In genomic region chr6:130313206-130313605, GRCh38 we compare ENCODE assay signal across 26 cellular contexts. TPM values are rescaled to one million over a fixed set of nuclear protein-coding genes. Genes with fewer than 3 reads are reported as not detected.
A peak's percentile ranks its signal among the peaks of the same experiment; 100 is the strongest.
DNase-seq lines count a peak whose midpoint lies in the region; ATAC-seq, FAIRE-seq and TF ChIP-seq lines count a peak whose summit lies in the region.
"Had no signal": no experiment of that assay in that cellular context is flagged by ENCODE, and none has a peak within 500 bp of the region (broad histone marks: within the 10 kb centered on the region; RNA-seq: fewer than 3 reads in every experiment).

No MANE protein-coding gene starts in this region.

- H3K27me3 ChIP-seq in HepG2 (ENCODE audit: control insufficient read depth in 1 of 2, insufficient read depth in 2 of 2, low read length in 2 of 2): no peaks in the 10 kb centered on the region
- H3K27me3 ChIP-seq in right lobe of liver: no peaks in the 10 kb centered on the region
- no peaks in the 10 kb centered on the region for H3K27me3 ChIP-seq in right atrium auricular region
- H3K27me3 ChIP-seq: breast epithelium, pancreas, sigmoid colon, upper lobe of left lung had no signal

- ATAC-seq in HepG2 (peak; percentile 77), right lobe of liver (no peak)
- ATAC-seq: activated CD8-positive, alpha-beta T cell treated with anti-CD3 and anti-CD28 coated beads, Interleukin-2, amount 10 ng/mL, durations not matched to agents 7 days and 5 days; GM12878; natural killer cell treated with Interleukin-12 subunit alpha and Interleukin-12 subunit beta and Interleukin-15 and Interleukin-18, amount 100 ng/mL, for 72 hours; pancreas; Right ventricle myocardium inferior had no signal

- TF ChIP-seq POLR2A in HepG2 (IDR thresholded peaks at IDR 0.05; ENCODE audit: insufficient read depth in 1 of 2, low read depth in 2 of 2, low read length in 2 of 2) (no peak), right lobe of liver (IDR thresholded peaks at IDR 0.05) (no peak)

- no peak for FAIRE-seq in HepG2 (lab: Jason Lieb, UNC)
- FAIRE-seq: endothelial cell of umbilical vein, GM12878, pancreas had no signal

- H3K4me3 ChIP-seq in HepG2 (replicated peaks in 1 of 3; ENCODE audit: insufficient read depth in 1 of 3, low read depth in 2 of 3, low read length in 3 of 3): no peak overlapping the region
- no peak overlapping the region for H3K4me3 ChIP-seq in right lobe of liver
- no peak overlapping the region for H3K4me3 ChIP-seq in OCI-LY7 (ENCODE audit: low read depth, low read length, poor library complexity, severe bottlenecking)
- H3K4me3 ChIP-seq in fibroblast of villous mesenchyme (ENCODE audit: low read depth, low read length): no peak overlapping the region
- H3K4me3 ChIP-seq in right atrium auricular region: no peak overlapping the region
- H3K4me3 ChIP-seq: breast epithelium, GM12878, pancreas, sigmoid colon, upper lobe of left lung had no signal

- no peak for DNase-seq in HepG2 (ENCODE audit: low spot score)
- DNase-seq in right lobe of liver: no peak
- no peak for DNase-seq in OCI-LY7 (ENCODE audit: low spot score)
- no peak for DNase-seq in fibroblast of villous mesenchyme (ENCODE audit: low read depth)
- DNase-seq in stimulated activated naive CD4-positive, alpha-beta T cell (lab: John Stamatoyannopoulos, UW): no peak
- no peak for DNase-seq in right atrium auricular region (ENCODE audit: low spot score)
- DNase-seq in DMS153 (lab: John Stamatoyannopoulos, UW): no peak
- no peak for DNase-seq in NOMO-1 (lab: John Stamatoyannopoulos, UW; ENCODE audit: unreplicated experiment in 2 of 2)
- DNase-seq: activated CD4-positive, alpha-beta T cell treated with anti-CD3 and anti-CD28 coated beads for 1 hour; activated CD8-positive, alpha-beta T cell treated with anti-CD3 and anti-CD28 coated beads, Interleukin-2, amount 10 ng/mL, durations not matched to agents 7 days and 5 days; activated naive CD4-positive, alpha-beta T cell; activated T-cell treated with anti-CD3 and anti-CD28 coated beads, Interleukin-2, amount 50 U/mL, for 1 hour; CD4-positive, alpha-beta T cell; DMS53; GF-D8; NCI-H2107; NCI-H524; pancreas; sigmoid colon; stimulated activated CD8-positive, alpha-beta memory T cell treated with anti-CD3 and anti-CD28 coated beads, Interleukin-4, amount 100 ng/mL, for 48 hours; upper lobe of left lung had no signal

- H3K9ac ChIP-seq in HepG2 (ENCODE audit: insufficient read depth, low read depth, low read length): no peak overlapping the region

- TF ChIP-seq RAD21 in HepG2 (CRISPR knock-in tag; IDR thresholded peaks at IDR 0.05): no peak

- H3K4me1 ChIP-seq in HepG2 (ENCODE audit: insufficient read depth, low read length): no peaks in the 10 kb centered on the region
- H3K4me1 ChIP-seq in right lobe of liver: peaks cover 0 to 2% (median 0%) of the 10 kb centered on the region in 4 donors
- H3K4me1 ChIP-seq in OCI-LY7 (ENCODE audit: insufficient read depth, low read length, poor library complexity, severe bottlenecking): no peaks in the 10 kb centered on the region
- H3K4me1 ChIP-seq in right atrium auricular region: no peaks in the 10 kb centered on the region
- H3K4me1 ChIP-seq: breast epithelium, pancreas, sigmoid colon, upper lobe of left lung had no signal

- POLR2A ChIA-PET in HepG2 (lab: Yijun Ruan, JAX) (no interaction called here), OCI-LY7 (lab: Charles Lee) (no interaction called here)

- H3K4me2 ChIP-seq in HepG2 (ENCODE audit: low read depth, low read length) (no peak overlapping the region), OCI-LY7 (ENCODE audit: low read length) (no peak overlapping the region)

- H4K20me1 ChIP-seq in HepG2 (ENCODE audit: insufficient read depth, low read length): no peaks in the 10 kb centered on the region
- no peaks in the 10 kb centered on the region for H4K20me1 ChIP-seq in OCI-LY7 (ENCODE audit: insufficient read depth, low read length)

- H3K27ac ChIP-seq in HepG2 (ENCODE audit: extremely low read length, insufficient read depth, low read length): no peak overlapping the region
- no peak overlapping the region for H3K27ac ChIP-seq in right lobe of liver
- no peak overlapping the region for H3K27ac ChIP-seq in OCI-LY7 (ENCODE audit: low read depth, low read length, poor library complexity, severe bottlenecking)
- H3K27ac ChIP-seq in right atrium auricular region: no peak overlapping the region
- H3K27ac ChIP-seq: breast epithelium, pancreas, sigmoid colon, upper lobe of left lung had no signal

- H3K79me2 ChIP-seq in HepG2 (ENCODE audit: insufficient read depth, low read length) (no peaks in the 10 kb centered on the region), OCI-LY7 (ENCODE audit: insufficient read depth, low read depth, low read length) (no peaks in the 10 kb centered on the region)

- no TSS peak for BruUV-seq in HepG2 (replicated peaks; lab: Mats Ljungman, UMichigan)
- no TSS peak for BruUV-seq in OCI-LY7 (replicated peaks; lab: Mats Ljungman, UMichigan)

- H3K36me3 ChIP-seq in HepG2 (replicated peaks in 1 of 2; ENCODE audit: control insufficient read depth in 1 of 2, insufficient read depth in 2 of 2, low read length in 2 of 2) (no peaks in the 10 kb centered on the region), right lobe of liver (no peaks in the 10 kb centered on the region), OCI-LY7 (ENCODE audit: insufficient read depth, low read length) (no peaks in the 10 kb centered on the region), right atrium auricular region (no peaks in the 10 kb centered on the region)
- H3K36me3 ChIP-seq: breast epithelium, pancreas, sigmoid colon, upper lobe of left lung had no signal

- no peak for TF ChIP-seq EP300 in HepG2 (IDR thresholded peaks at IDR 0.05; ENCODE audit: low read depth in 2 of 2, low read length in 2 of 2)
- no peak for TF ChIP-seq EP300 in HepG2 (CRISPR knock-in tag; IDR thresholded peaks at IDR 0.05; ENCODE audit: borderline replicate concordance)

- TF ChIP-seq CTCF in HepG2 (CRISPR knock-in tag; IDR thresholded peaks at IDR 0.05) (no peak), right lobe of liver (IDR thresholded peaks at IDR 0.05) (no peak), OCI-LY7 (conservative IDR thresholded peaks at IDR 0.05; ENCODE audit: low read length) (0 out of 2 replicates have a peak, but pooled peaks have one; percentile 27), fibroblast of villous mesenchyme (IDR thresholded peaks at IDR 0.05; ENCODE audit: insufficient read depth, low read depth, low read length) (peak; percentile 7), right atrium auricular region (IDR thresholded peaks at IDR 0.05) (no peak)

- WGBS in HepG2 (ENCODE audit: low lambda C conversion rate): 16% methylated on average over 3 of the region's 4 CpGs
- WGBS in right lobe of liver (ENCODE audit: insufficient coverage, low coverage, low lambda C conversion rate, missing lambda C conversion rate): 55% methylated on average over 3 of the region's 4 CpGs

- H2AFZ ChIP-seq in HepG2 (ENCODE audit: low read length) (no peak overlapping the region), OCI-LY7 (ENCODE audit: low read length) (no peak overlapping the region)

- intact Hi-C loops in HepG2 (cut with micrococcal nuclease; ENCODE audit: unreplicated experiment): no loop called here
- intact Hi-C loops in right lobe of liver (cut with DNase I): no loop called here
- intact Hi-C loops in OCI-LY7 (cut with micrococcal nuclease; ENCODE audit: unreplicated experiment): no loop called here

- in situ Hi-C loops in HepG2 (cut with HindIII; ENCODE audit: extremely low pct_ligation_motif_present, low pct_unique_long_range_greater_than_20kb): no loop called here

- no peaks in the 10 kb centered on the region for H3K9me3 ChIP-seq in HepG2 (ENCODE audit: low read length)
- H3K9me3 ChIP-seq in right lobe of liver: no peaks in the 10 kb centered on the region
- no peaks in the 10 kb centered on the region for H3K9me3 ChIP-seq in OCI-LY7 (ENCODE audit: low read length)
- no peaks in the 10 kb centered on the region for H3K9me3 ChIP-seq in right atrium auricular region
- H3K9me3 ChIP-seq: breast epithelium, pancreas, sigmoid colon, upper lobe of left lung had no signal

- no peaks in the 10 kb centered on the region for H3K9me2 ChIP-seq in OCI-LY7 (ENCODE audit: insufficient read depth, low read length)

- CTCF ChIA-PET in HepG2 (lab: Yijun Ruan, JAX; ENCODE audit: low intra/inter-chr PET ratio, low total read pairs) (no interaction called here), OCI-LY7 (lab: Charles Lee; ENCODE audit: unreplicated experiment) (interaction anchor here (0.6 kb wide), 1 partner anchor 829 kb away, joined by 4 read pairs; no protein-coding TSS in a partner anchor)

TF ChIP-seq in HepG2, 621 proteins besides CTCF, POLR2A, EP300 and RAD21 (continues in another document):
- no peak for TF ChIP-seq HOXA5 (CRISPR knock-in tag; IDR thresholded peaks at IDR 0.05)

RNA-seq across cellular contexts. Expression of gene TMEM200A, which starts 52.6 kb away (rescaled TPM):
- total RNA-seq in HepG2 (2016; rRNA removed; fragmentation: Illumina TruSeq; extraction: Trizol) (not detected in 2 replicates), right lobe of liver (1 to 10 TPM in 1 of 6 experiments, under 1 TPM in 2, not detected in 3; 0.18 to 1.5 (median 0.31) TPM), OCI-LY7 (2022) (not detected in 2 replicates), fibroblast of villous mesenchyme (43.6 and 47.7 TPM in 2 replicates), right atrium auricular region (under 1 TPM in 1 of 2 donors, not detected in 1; 0.63 TPM)
- not detected in 2 replicates for total RNA-seq in HepG2 (2016; cell fraction: cytosol; rRNA removed; fragmentation: Illumina TruSeq; extraction: Trizol; ENCODE audit: low read depth)
- total RNA-seq in HepG2 (2016; cell fraction: insoluble cytoplasmic fraction; rRNA removed; fragmentation: Illumina TruSeq; extraction: Trizol): 0.06 TPM in 1 of 2 replicates, not detected in the other
- total RNA-seq in HepG2 (2016; cell fraction: membrane; rRNA removed; fragmentation: Illumina TruSeq; extraction: Trizol): not detected in 2 replicates
- 0.12 TPM in 1 of 2 replicates, not detected in the other for total RNA-seq in HepG2 (2016; cell fraction: nucleus; rRNA removed; fragmentation: Illumina TruSeq; extraction: Trizol)
- 0.34 and 0.55 TPM in 2 replicates for polyA plus RNA-seq in HepG2 (2011; rRNA removed)
- polyA plus RNA-seq in HepG2 (2011; cell fraction: cytosol; rRNA removed): 0.12 and 0.46 TPM in 2 replicates
- polyA plus RNA-seq in HepG2 (2011; cell fraction: nucleus; rRNA removed): 0.13 and 0.23 TPM in 2 replicates
- not detected in 2 replicates for polyA plus RNA-seq in HepG2 (2012)
- not detected in 2 replicates for polyA plus RNA-seq in HepG2 (2016; cell fraction: cytosol; fragmentation: Illumina TruSeq; extraction: Trizol; ENCODE audit: low read depth)
- not detected in 2 replicates for polyA plus RNA-seq in HepG2 (2016; cell fraction: insoluble cytoplasmic fraction; fragmentation: Illumina TruSeq; extraction: Trizol; ENCODE audit: low read depth)
- not detected in 2 replicates for polyA plus RNA-seq in HepG2 (2016; cell fraction: membrane; fragmentation: Illumina TruSeq; extraction: Trizol; ENCODE audit: low read depth)
- not detected in 2 replicates for polyA plus RNA-seq in HepG2 (2016; cell fraction: nucleus; fragmentation: Illumina TruSeq; extraction: Trizol; ENCODE audit: insufficient read depth, low read depth)
- polyA minus RNA-seq in HepG2 (2011; rRNA and poly(A)+ RNA removed; ENCODE audit: low replicate concordance): 0.22 TPM in 1 of 2 replicates, not detected in the other
- 0.18 and 0.49 TPM in 2 replicates for polyA minus RNA-seq in HepG2 (2011; cell fraction: cytosol; rRNA and poly(A)+ RNA removed)
- polyA minus RNA-seq in HepG2 (2011; cell fraction: nucleus; rRNA and poly(A)+ RNA removed): 0.90 and 1.5 TPM in 2 replicates
- not detected in 2 replicates for total RNA-seq in OCI-LY7 (2014; rRNA removed; shearing (Covaris generic))
- total RNA-seq: Right ventricle myocardium inferior had no signal

Comparison
In these comparisons a context has a peak if more than half of its experiments do, and no peak if none do; other contexts are left out.
1. CTCF ChIP-seq: peak in OCI-LY7 (single experiment) and fibroblast of villous mesenchyme (single experiment); none in HepG2 (single experiment), right lobe of liver (0 of 4) and right atrium auricular region (0 of 2).
2. RNA of gene TMEM200A, which starts 52.6 kb away (total RNA-seq): 43.6 to 47.7 TPM in fibroblast of villous mesenchyme; 0.63 TPM in right atrium auricular region, 0.18 to 1.5 TPM in right lobe of liver, 0.06 to 0.12 TPM in HepG2 and not detected in OCI-LY7; every median in the first group is over 10 times any median in the second.